Comparison of ENCODE assay signal across 8 cellular contexts in the genomic region with DNA sequence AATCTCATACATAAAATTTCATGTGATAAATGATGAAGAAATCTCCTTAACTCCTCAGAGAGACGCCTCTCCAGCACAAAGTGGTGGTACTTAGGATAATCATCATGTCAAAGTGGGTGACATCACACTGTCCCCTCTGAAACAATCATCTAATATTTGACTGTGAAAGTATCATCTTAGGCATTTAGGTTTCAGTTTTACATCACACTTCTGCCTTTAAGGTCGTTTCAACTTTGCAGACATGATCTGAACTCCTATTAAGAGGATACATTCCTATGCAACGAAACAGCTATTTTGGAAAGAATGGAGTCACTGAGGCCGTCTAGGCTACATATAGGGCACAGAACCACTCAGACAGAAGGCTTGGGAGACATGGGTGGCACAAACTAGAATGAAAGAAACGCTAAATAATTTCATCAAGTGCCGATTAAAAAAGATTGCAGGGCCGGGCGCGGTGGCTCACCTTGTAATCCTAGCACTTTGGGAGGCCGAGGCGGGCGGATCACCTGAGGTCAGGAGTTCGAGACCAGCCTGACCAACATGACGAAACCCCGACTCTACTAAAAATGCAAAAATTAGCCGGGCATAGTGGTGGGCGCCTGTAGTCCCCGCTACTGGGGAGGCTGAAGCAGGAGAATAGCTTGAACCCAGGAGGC. TPM values are rescaled to one million over a fixed set of nuclear protein-coding genes. Genes with fewer than 3 reads are reported as not detected.
DNase-seq lines count a peak whose midpoint lies in the region; ATAC-seq, FAIRE-seq and TF ChIP-seq lines count a peak whose summit lies in the region.

No MANE protein-coding gene starts in this region.

- ATAC-seq in GM21576 (IDR thresholded peaks at IDR 0.05; ENCODE audit: unreplicated experiment): peak; percentile 34
- ATAC-seq in thoracic aorta (ENCODE audit: insufficient number of reproducible peaks, low FRiP score, low read depth): no peak

- no peak for TF ChIP-seq POLR2A in endothelial cell of umbilical vein (IDR thresholded peaks at IDR 0.05; ENCODE audit: low read depth, low read length)

- FAIRE-seq in endothelial cell of umbilical vein (lab: Jason Lieb, UNC): no peak

- H3K4me3 ChIP-seq in endothelial cell of umbilical vein (replicated peaks in 1 of 3; ENCODE audit: insufficient read depth in 1 of 3, low read depth in 1 of 3, low read length in 3 of 3) (peak overlapping the region in 2 of 3 experiments; percentile 25 to 99), thoracic aorta (peak overlapping the region; percentile 96)

- peak overlapping the region; percentile 97 for H3K27ac ChIP-seq in endothelial cell of umbilical vein (ENCODE audit: insufficient read depth, low read depth, low read length)
- peak overlapping the region; percentile 91 to 93 for H3K27ac ChIP-seq in thoracic aorta

- no peaks in the 10 kb centered on the region for H3K9me3 ChIP-seq in endothelial cell of umbilical vein (replicated peaks; ENCODE audit: control insufficient read depth, insufficient read depth, low read length)
- no peaks in the 10 kb centered on the region for H3K9me3 ChIP-seq in thoracic aorta

- TF ChIP-seq CTCF in GM13976 (IDR thresholded peaks at IDR 0.05; ENCODE audit: borderline replicate concordance, control extremely low read depth, extremely low read depth, insufficient read depth, missing control alignments): no peak
- no peak for TF ChIP-seq CTCF in endothelial cell of umbilical vein (IDR thresholded peaks at IDR 0.05; ENCODE audit: extremely low read depth in 1 of 2, insufficient read depth in 1 of 2, low read depth in 1 of 2, low read length in 2 of 2)
- no peak for TF ChIP-seq CTCF in thoracic aorta (IDR thresholded peaks at IDR 0.05)

- dilution Hi-C loops in endothelial cell of umbilical vein (cut with MboI; ENCODE audit: extremely low pct_ligation_motif_present, low sequenced_read_pairs): no loop called here

- BruUV-seq in endothelial cell of umbilical vein (replicated peaks; lab: Mats Ljungman, UMichigan): TSS peak; percentile 35

- peaks cover 61% of the 10 kb centered on the region for H3K79me2 ChIP-seq in endothelial cell of umbilical vein (ENCODE audit: control insufficient read depth, insufficient read depth, low read length)

- H3K27me3 ChIP-seq in endothelial cell of umbilical vein (ENCODE audit: control insufficient read depth in 2 of 2, insufficient read depth in 2 of 2, low read length in 2 of 2) (no peaks in the 10 kb centered on the region), thoracic aorta (replicated peaks; ENCODE audit: insufficient read depth) (no peaks in the 10 kb centered on the region)

- peaks cover 9% of the 10 kb centered on the region for H4K20me1 ChIP-seq in endothelial cell of umbilical vein (replicated peaks; ENCODE audit: control insufficient read depth, extremely low read depth, insufficient read depth, low read length)

- peak overlapping the region; percentile 95 for H3K4me2 ChIP-seq in endothelial cell of umbilical vein (ENCODE audit: insufficient read depth, low read length)

- H3K36me3 ChIP-seq in endothelial cell of umbilical vein (ENCODE audit: control insufficient read depth in 2 of 2, extremely low read depth in 1 of 2, insufficient read depth in 2 of 2, low read length in 2 of 2): peaks cover 0 to 3% of the 10 kb centered on the region in 2 experiments
- H3K36me3 ChIP-seq in thoracic aorta: no peaks in the 10 kb centered on the region

- CTCF ChIA-PET in endothelial cell of umbilical vein (lab: Charles Lee): interaction anchor here (0.9 to 2.1 kb wide), 5 partner anchors 11 to 394 kb away, joined by 3 to 10 read pairs (median 4); no protein-coding TSS in a partner anchor

- POLR2A ChIA-PET in endothelial cell of umbilical vein (lab: Charles Lee): no interaction called here

- in situ Hi-C loops in GM13976 (cut with MboI; ENCODE audit: low sequenced_read_pairs, unreplicated experiment) (no loop called here), ACHN (cut with HindIII; ENCODE audit: low pct_ligation_motif_present, low pct_unique_long_range_greater_than_20kb, low sequenced_read_pairs) (no loop called here)

- intact Hi-C loops in endothelial cell of umbilical vein (cut with micrococcal nuclease): loop anchor here (5.0 to 10.0 kb wide), 3 partner anchors 203 to 534 kb away; partner anchors contain the start of genes CHCHD2, LANCL2 and NIPSNAP2

- H3K4me1 ChIP-seq in endothelial cell of umbilical vein (ENCODE audit: control insufficient read depth, extremely low read depth, insufficient read depth, low read length): peaks cover 63% of the 10 kb centered on the region
- peaks cover 50 to 62% of the 10 kb centered on the region in 2 donors for H3K4me1 ChIP-seq in thoracic aorta (ENCODE audit: control insufficient read depth in 1 of 2, low read depth in 2 of 2)

- H3K9me1 ChIP-seq in endothelial cell of umbilical vein (replicated peaks; ENCODE audit: control insufficient read depth, extremely low read depth, insufficient read depth, low read length): no peaks in the 10 kb centered on the region

- peak overlapping the region; percentile 98 for H3K9ac ChIP-seq in endothelial cell of umbilical vein (replicated peaks; ENCODE audit: extremely low read depth, insufficient read depth, low read length)

- H2AFZ ChIP-seq in endothelial cell of umbilical vein (ENCODE audit: low read depth, low read length): no peak overlapping the region

- DNase-seq in GM13976 (ENCODE audit: low spot score): peak; percentile 73
- peak; percentile 15 for DNase-seq in MV-4-11 (lab: John Stamatoyannopoulos, UW)
- peak; percentile 26 for DNase-seq in endothelial cell of umbilical vein (ENCODE audit: low read depth, low spot score)
- DNase-seq in thoracic aorta (ENCODE audit: low spot score): no peak
- DNase-seq in D341Med (ENCODE audit: low spot score): no peak
- DNase-seq in ACHN: no peak
- no peak for DNase-seq in DMS114 treated with DMSO at 0.1 percent for 48 hours (lab: John Stamatoyannopoulos, UW; ENCODE audit: unreplicated experiment)

TF ChIP-seq in endothelial cell of umbilical vein, 7 proteins besides CTCF, POLR2A, EP300 and RAD21:
- TF ChIP-seq FOS (IDR thresholded peaks at IDR 0.05; ENCODE audit: borderline replicate concordance, insufficient read depth, low read length): no peak
- TF ChIP-seq JUN (IDR thresholded peaks at IDR 0.05; ENCODE audit: borderline replicate concordance, insufficient read depth, insufficient read length, low read depth): peak; percentile 15

RNA-seq across cellular contexts. Expression of gene VOPP1, which starts 2.0 kb away (rescaled TPM):
- total RNA-seq in endothelial cell of umbilical vein: 154 and 159 TPM in 2 replicates
- polyA plus RNA-seq in endothelial cell of umbilical vein: 85.6 and 86.2 TPM in 2 replicates
- polyA plus RNA-seq in endothelial cell of umbilical vein (2011; cell fraction: cytosol; rRNA removed): 75.4 and 78.2 TPM in 2 replicates
- polyA plus RNA-seq in endothelial cell of umbilical vein (2011; cell fraction: nucleus; rRNA removed): 48.0 and 51.2 TPM in 2 replicates
- 105 and 140 TPM in 2 replicates for polyA plus RNA-seq in endothelial cell of umbilical vein (2012)
- polyA minus RNA-seq in endothelial cell of umbilical vein: 159 and 181 TPM in 2 replicates
- polyA minus RNA-seq in endothelial cell of umbilical vein (2011; cell fraction: cytosol; rRNA and poly(A)+ RNA removed): 29.9 TPM
- polyA minus RNA-seq in endothelial cell of umbilical vein (2011; cell fraction: nucleus; rRNA and poly(A)+ RNA removed): 54.7 and 67.8 TPM in 2 replicates
- total RNA-seq in thoracic aorta: 100 to 1,000 TPM in 1 of 2 donors, 10 to 100 TPM in 1; 88.9 to 131 TPM

Comparison
In these comparisons a context has a peak if more than half of its experiments do, and no peak if none do; other contexts are left out.
1. DNase-seq: peak in GM13976 (single experiment), MV-4-11 (single experiment) and endothelial cell of umbilical vein (single experiment); none in thoracic aorta (single experiment), D341Med (single experiment), ACHN (single experiment) and DMS114 treated with DMSO at 0.1 percent for 48 hours (single experiment).